ENCODE assay signal across 8 cellular contexts in genomic region chr9:114397848-114398605, GRCh38. TPM values are rescaled to one million over a fixed set of nuclear protein-coding genes. Genes with fewer than 3 reads are reported as not detected.
A peak's percentile ranks its signal among the peaks of the same experiment; 100 is the strongest.
DNase-seq lines count a peak whose midpoint lies in the region; ATAC-seq and TF ChIP-seq lines count a peak whose summit lies in the region.

No MANE protein-coding gene starts in this region.

- no TSS peak for BruUV-seq in HCT116 (replicated peaks; lab: Mats Ljungman, UMichigan)

- peak overlapping the region; percentile 54 for H2AFZ ChIP-seq in HCT116 (ENCODE audit: low read depth, low read length, poor library complexity, severe bottlenecking)
- H2AFZ ChIP-seq in MM.1S (ENCODE audit: low read length), result peak overlapping the region; percentile 71

- no peaks in the 10 kb centered on the region for H3K36me3 ChIP-seq in HCT116 (ENCODE audit: control insufficient read depth in 1 of 2, insufficient read depth in 2 of 2, low read length in 2 of 2)
- no peaks in the 10 kb centered on the region for H3K36me3 ChIP-seq in MM.1S (replicated peaks; ENCODE audit: insufficient read depth, low read length)
- H3K36me3 ChIP-seq in SK-N-MC (ENCODE audit: insufficient read depth, low read length), result peaks cover 11% of the 10 kb centered on the region; the same call in 1 of the 2 replicates
- H3K36me3 ChIP-seq in thoracic aorta, result no peaks in the 10 kb centered on the region

- no peaks in the 10 kb centered on the region for H3K27me3 Mint-ChIP-seq in activated naive CD4-positive, alpha-beta T cell treated with anti-CD3 and anti-CD28 coated beads, Interleukin-2, amount 50 U/mL, for 24 hours
- H3K27me3 Mint-ChIP-seq in glutamatergic neuron (ENCODE audit: unreplicated experiment), result peaks cover 3% of the 10 kb centered on the region
- no peaks in the 10 kb centered on the region for H3K27me3 Mint-ChIP-seq in osteocyte (ENCODE audit: unreplicated experiment)

- DNase-seq in GM03348 (ENCODE audit: low spot score) (peak; percentile 99), HCT116 (ENCODE audit: low read depth, low spot score) (peak; percentile 76), MM.1S (peak; percentile 95), SK-N-MC (ENCODE audit: low read depth, low spot score) (peak; percentile 62), glutamatergic neuron (peak; percentile 96), osteocyte (ENCODE audit: extremely low spot score, unreplicated experiment) (peak; percentile 98), thoracic aorta (ENCODE audit: low spot score) (peak; percentile 95)

- no peak for TF ChIP-seq RAD21 in HCT116 (IDR thresholded peaks at IDR 0.05; ENCODE audit: low read depth)

- TF ChIP-seq CTCF in HCT116 (IDR thresholded peaks at IDR 0.05 in 2 of 3, conservative IDR thresholded peaks at IDR 0.05 in 1 of 3; ENCODE audit: borderline replicate concordance in 1 of 3, insufficient read depth in 1 of 3, low read depth in 2 of 3, low read length in 2 of 3) (no peak), MM.1S (IDR thresholded peaks at IDR 0.05; ENCODE audit: low read length) (no peak), glutamatergic neuron (IDR thresholded peaks at IDR 0.05; ENCODE audit: partially characterized antibody, unreplicated experiment) (no peak), osteocyte (IDR thresholded peaks at IDR 0.05) (no peak), thoracic aorta (IDR thresholded peaks at IDR 0.05) (no peak)

- no peaks in the 10 kb centered on the region for H3K9me3 ChIP-seq in HCT116 (ENCODE audit: control insufficient read depth in 1 of 2, insufficient read depth in 1 of 2, low read depth in 1 of 2, low read length in 2 of 2)
- H3K9me3 ChIP-seq in MM.1S (replicated peaks; ENCODE audit: insufficient read depth, low read length), result no peaks in the 10 kb centered on the region
- no peaks in the 10 kb centered on the region for H3K9me3 ChIP-seq in SK-N-MC (ENCODE audit: low read depth, low read length)
- no peaks in the 10 kb centered on the region for H3K9me3 ChIP-seq in thoracic aorta

- H3K4me1 Mint-ChIP-seq in activated naive CD4-positive, alpha-beta T cell treated with anti-CD3 and anti-CD28 coated beads, Interleukin-2, amount 50 U/mL, for 24 hours, result peaks cover 48% of the 10 kb centered on the region
- peaks cover 16% of the 10 kb centered on the region for H3K4me1 Mint-ChIP-seq in glutamatergic neuron (ENCODE audit: low read depth, unreplicated experiment)
- peaks cover 30% of the 10 kb centered on the region for H3K4me1 Mint-ChIP-seq in osteocyte (ENCODE audit: unreplicated experiment)

- H3K79me2 ChIP-seq in HCT116 (ENCODE audit: insufficient read depth, low read length) (no peaks in the 10 kb centered on the region), MM.1S (ENCODE audit: low read length) (peaks cover 44% of the 10 kb centered on the region)

- peak overlapping the region; percentile 93 for H3K27ac Mint-ChIP-seq in activated naive CD4-positive, alpha-beta T cell treated with anti-CD3 and anti-CD28 coated beads, Interleukin-2, amount 50 U/mL, for 24 hours
- H3K27ac Mint-ChIP-seq in glutamatergic neuron (ENCODE audit: unreplicated experiment) (peak overlapping the region; percentile 92), osteocyte (ENCODE audit: unreplicated experiment) (peak overlapping the region; percentile 98)

- H3K9me2 ChIP-seq in HCT116 (ENCODE audit: insufficient read depth) (no peaks in the 10 kb centered on the region), MM.1S (replicated peaks; ENCODE audit: insufficient read depth, low read length) (no peaks in the 10 kb centered on the region)

- CTCF ChIA-PET in HCT116 (lab: Charles Lee), result interaction anchor here (1.6 kb wide), 1 partner anchor 8 kb away, joined by 5 read pairs; no protein-coding TSS in a partner anchor

- no peak for TF ChIP-seq POLR2A in HCT116 (IDR thresholded peaks at IDR 0.05; ENCODE audit: borderline replicate concordance, extremely low read depth, insufficient read depth, insufficient read length)

- H3K9me3 Mint-ChIP-seq in activated naive CD4-positive, alpha-beta T cell treated with anti-CD3 and anti-CD28 coated beads, Interleukin-2, amount 50 U/mL, for 24 hours, result no peaks in the 10 kb centered on the region
- H3K9me3 Mint-ChIP-seq in glutamatergic neuron (ENCODE audit: unreplicated experiment) (no peaks in the 10 kb centered on the region), osteocyte (ENCODE audit: unreplicated experiment) (no peaks in the 10 kb centered on the region)

- peak overlapping the region; percentile 95 for H3K4me3 Mint-ChIP-seq in activated naive CD4-positive, alpha-beta T cell treated with anti-CD3 and anti-CD28 coated beads, Interleukin-2, amount 50 U/mL, for 24 hours
- H3K4me3 Mint-ChIP-seq in glutamatergic neuron (ENCODE audit: unreplicated experiment) (peak overlapping the region; percentile 91), osteocyte (ENCODE audit: unreplicated experiment) (peak overlapping the region; percentile 86)

- peaks cover 3% of the 10 kb centered on the region; the same call in 1 of the 2 replicates for H3F3A ChIP-seq in MM.1S (ENCODE audit: insufficient read depth, low read length)

- RAD21 ChIA-PET in HCT116 (lab: Charles Lee; ENCODE audit: low non-redundant PET in 1 of 2, low total read pairs in 2 of 2, uncharacterized antibody in 2 of 2, unreplicated experiment in 2 of 2), result no interaction called here

- peaks cover 5 to 19% of the 10 kb centered on the region in 2 experiments; a peak in 3 of 4 replicates for H3K4me1 ChIP-seq in HCT116 (ENCODE audit: control insufficient read depth in 1 of 2, insufficient read depth in 2 of 2, low read length in 2 of 2)
- H3K4me1 ChIP-seq in MM.1S (ENCODE audit: low read length), result peaks cover 9% of the 10 kb centered on the region
- H3K4me1 ChIP-seq in thoracic aorta (ENCODE audit: control insufficient read depth in 1 of 2, low read depth in 2 of 2), result peaks cover 10 to 51% of the 10 kb centered on the region in 2 donors

- POLR2A ChIA-PET in HCT116 (lab: Charles Lee), result interaction anchor here (0.7 kb wide), 1 partner anchor 61 kb away, joined by 4 read pairs; no protein-coding TSS in a partner anchor

- H3K27ac ChIP-seq in HCT116 (ENCODE audit: low read depth, low read length), result peak overlapping the region; percentile 59
- H3K27ac ChIP-seq in MM.1S (ENCODE audit: low read length), result peak overlapping the region; percentile 97
- peak overlapping the region; percentile 57; the same call in 1 of the 2 replicates for H3K27ac ChIP-seq in SK-N-MC
- H3K27ac ChIP-seq in thoracic aorta, result peak overlapping the region; percentile 73 to 84

- peak overlapping the region; percentile 96 for H3K4me2 ChIP-seq in HCT116 (ENCODE audit: low read length)
- peak overlapping the region; percentile 77 for H3K4me2 ChIP-seq in MM.1S (ENCODE audit: low read depth, low read length)

- peak overlapping the region; percentile 76 for H3K9ac ChIP-seq in HCT116 (ENCODE audit: low read length)
- peak overlapping the region; percentile 98 for H3K9ac ChIP-seq in MM.1S (ENCODE audit: low read length)
- peak overlapping the region; percentile 75 for H3K9ac ChIP-seq in SK-N-MC (ENCODE audit: insufficient read length)

- peak; percentile 95 for ATAC-seq in HCT116
- ATAC-seq in thoracic aorta (ENCODE audit: insufficient number of reproducible peaks, low FRiP score, low read depth), result peak; percentile 72

- no peaks in the 10 kb centered on the region for H3K27me3 ChIP-seq in HCT116 (ENCODE audit: insufficient read depth, low read length)
- no peaks in the 10 kb centered on the region for H3K27me3 ChIP-seq in MM.1S (replicated peaks; ENCODE audit: insufficient read depth, low read length)
- H3K27me3 ChIP-seq in thoracic aorta (replicated peaks; ENCODE audit: insufficient read depth), result no peaks in the 10 kb centered on the region

- peak overlapping the region; percentile 80 to 83 for H3K4me3 ChIP-seq in HCT116 (replicated peaks in 1 of 2; ENCODE audit: low read depth in 1 of 2, low read length in 2 of 2)
- H3K4me3 ChIP-seq in MM.1S (ENCODE audit: low read length), result peak overlapping the region; percentile 94
- H3K4me3 ChIP-seq in SK-N-MC, result peak overlapping the region; percentile 85
- peak overlapping the region; percentile 90 for H3K4me3 ChIP-seq in thoracic aorta

- no peaks in the 10 kb centered on the region for H3K36me3 Mint-ChIP-seq in activated naive CD4-positive, alpha-beta T cell treated with anti-CD3 and anti-CD28 coated beads, Interleukin-2, amount 50 U/mL, for 24 hours
- H3K36me3 Mint-ChIP-seq in glutamatergic neuron (ENCODE audit: unreplicated experiment) (no peaks in the 10 kb centered on the region), osteocyte (ENCODE audit: unreplicated experiment) (peaks cover 2% of the 10 kb centered on the region)

- H4K20me1 ChIP-seq in HCT116 (ENCODE audit: insufficient read depth) (no peaks in the 10 kb centered on the region), MM.1S (ENCODE audit: insufficient read depth, low read length) (no peaks in the 10 kb centered on the region)

- intact Hi-C loops in HCT116 (cut with micrococcal nuclease), result no loop called here

TF ChIP-seq in HCT116, 20 proteins besides CTCF, POLR2A, EP300 and RAD21 (continues in another document):
- TF ChIP-seq YY1 (IDR thresholded peaks at IDR 0.05; ENCODE audit: extremely low read depth, insufficient replicate concordance, low read depth, low read length) (no peak), CBX3 (IDR thresholded peaks at IDR 0.05; ENCODE audit: low read depth) (no peak), EGR1 (IDR thresholded peaks at IDR 0.05; ENCODE audit: low read depth) (peak; percentile 59; the same call in 1 of the 2 replicates), TCF7L2 (IDR thresholded peaks at IDR 0.05; ENCODE audit: borderline replicate concordance, extremely low read depth, insufficient read depth, insufficient read length) (no peak), SP1 (IDR thresholded peaks at IDR 0.05; ENCODE audit: low read depth) (no peak; the same call in 1 of the 2 replicates), POLR2AphosphoS5 (IDR thresholded peaks at IDR 0.05; ENCODE audit: low read depth, low read length) (peak; percentile 44)
- TF ChIP-seq, protein P1, sequence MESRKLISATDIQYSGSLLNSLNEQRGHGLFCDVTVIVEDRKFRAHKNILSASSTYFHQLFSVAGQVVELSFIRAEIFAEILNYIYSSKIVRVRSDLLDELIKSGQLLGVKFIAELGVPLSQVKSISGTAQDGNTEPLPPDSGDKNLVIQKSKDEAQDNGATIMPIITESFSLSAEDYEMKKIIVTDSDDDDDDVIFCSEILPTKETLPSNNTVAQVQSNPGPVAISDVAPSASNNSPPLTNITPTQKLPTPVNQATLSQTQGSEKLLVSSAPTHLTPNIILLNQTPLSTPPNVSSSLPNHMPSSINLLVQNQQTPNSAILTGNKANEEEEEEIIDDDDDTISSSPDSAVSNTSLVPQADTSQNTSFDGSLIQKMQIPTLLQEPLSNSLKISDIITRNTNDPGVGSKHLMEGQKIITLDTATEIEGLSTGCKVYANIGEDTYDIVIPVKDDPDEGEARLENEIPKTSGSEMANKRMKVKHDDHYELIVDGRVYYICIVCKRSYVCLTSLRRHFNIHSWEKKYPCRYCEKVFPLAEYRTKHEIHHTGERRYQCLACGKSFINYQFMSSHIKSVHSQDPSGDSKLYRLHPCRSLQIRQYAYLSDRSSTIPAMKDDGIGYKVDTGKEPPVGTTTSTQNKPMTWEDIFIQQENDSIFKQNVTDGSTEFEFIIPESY (IDR thresholded peaks at IDR 0.05; ENCODE audit: extremely low read depth, insufficient replicate concordance, low read length), result no peak

RNA-seq across cellular contexts. Expression of gene AKNA, which starts 10.2 kb away (rescaled TPM):
- total RNA-seq in HCT116 (2021; ENCODE audit: unreplicated experiment) (20.6 TPM), glutamatergic neuron (ENCODE audit: unreplicated experiment) (32.6 TPM), osteocyte (36.0 and 37.0 TPM in 2 replicates), thoracic aorta (10 to 100 TPM; 34.8 to 68.5 TPM)
- polyA plus RNA-seq in HCT116 (2012), result 21.2 and 24.3 TPM in 2 replicates

Comparison
In these comparisons a context has a peak if more than half of its experiments do, and no peak if none do; other contexts are left out.
1. Peak in every context shown above with its lines: DNase-seq, ATAC-seq, H3K4me3 ChIP-seq and H3K27ac ChIP-seq.